In genomic region chr13:99659234-99659633, GRCh38 we compare ENCODE assay signal across 9 cellular contexts. TPM values are rescaled to one million over a fixed set of nuclear protein-coding genes. Genes with fewer than 3 reads are reported as not detected.
DNase-seq lines count a peak whose midpoint lies in the region; ATAC-seq, FAIRE-seq and TF ChIP-seq lines count a peak whose summit lies in the region.
"Had no signal": no experiment of that assay in that cellular context is flagged by ENCODE, and none has a peak within 500 bp of the region (broad histone marks: within the 10 kb centered on the region; RNA-seq: fewer than 3 reads in every experiment).

No MANE protein-coding gene starts in this region.

- TF ChIP-seq POLR2A in GM12891 (IDR thresholded peaks at IDR 0.05; ENCODE audit: low read depth, low read length): no peak

- no peaks in the 10 kb centered on the region for H3F3A ChIP-seq in SK-N-SH (replicated peaks; ENCODE audit: insufficient read depth)

- CTCF ChIA-PET in SK-N-SH (lab: Yijun Ruan, JAX): interaction anchor here (0.6 to 6.5 kb wide), 14 partner anchors 14 to 1523 kb away, joined by 3 to 107 read pairs (median 4); no protein-coding TSS in a partner anchor

- WGBS in SK-N-SH (ENCODE audit: low lambda C conversion rate): 94% methylated on average over 3 of the region's 3 CpGs

- H4K20me1 ChIP-seq in BLaER1 (peaks cover 6% of the 10 kb centered on the region; the same call in 1 of the 2 replicates), SK-N-SH (ENCODE audit: insufficient read depth) (no peaks in the 10 kb centered on the region)

- H3K4me1 ChIP-seq in BLaER1 (peaks cover 26% of the 10 kb centered on the region), iPS-18a (ENCODE audit: control insufficient read depth, low read depth, low read length) (peaks cover 83% of the 10 kb centered on the region), SK-N-SH (ENCODE audit: control insufficient read depth in 1 of 2, insufficient read depth in 2 of 2, low read depth in 1 of 2, low read length in 1 of 2) (peaks cover 5 to 6% of the 10 kb centered on the region in 2 experiments; a peak in 3 of 4 replicates)

- H3K4me2 ChIP-seq in BLaER1: peak overlapping the region; percentile 97
- no peak overlapping the region for H3K4me2 ChIP-seq in SK-N-SH

- H2AFZ ChIP-seq in SK-N-SH (ENCODE audit: low read depth): no peak overlapping the region

- H3K79me2 ChIP-seq in SK-N-SH (ENCODE audit: insufficient read depth): no peaks in the 10 kb centered on the region

- no peaks in the 10 kb centered on the region for H3K9me2 ChIP-seq in SK-N-SH

- TF ChIP-seq RAD21 in SK-N-SH (IDR thresholded peaks at IDR 0.05; ENCODE audit: low read length): no peak

- no peak for DNase-seq in GM12891 (ENCODE audit: insufficient read length, low spot score)
- DNase-seq in NCI-H774 (lab: John Stamatoyannopoulos, UW): peak; percentile 16
- no peak for DNase-seq in SK-N-SH
- DNase-seq in activated CD4-positive, alpha-beta T cell treated with anti-CD3 and anti-CD28 coated beads, Interleukin-2, amount 50 U/mL, for 1 hour: no peak
- DNase-seq: esophagus squamous epithelium had no signal

- no peak for ATAC-seq in HG02870 (IDR thresholded peaks at IDR 0.05; ENCODE audit: unreplicated experiment)
- no peak for ATAC-seq in GM18870 (IDR thresholded peaks at IDR 0.05; ENCODE audit: unreplicated experiment)

- no peaks in the 10 kb centered on the region for H3K9me3 ChIP-seq in BLaER1
- no peaks in the 10 kb centered on the region for H3K9me3 ChIP-seq in iPS-18a (ENCODE audit: control insufficient read depth, low read depth, low read length)
- H3K9me3 ChIP-seq in SK-N-SH: no peaks in the 10 kb centered on the region
- H3K9me3 ChIP-seq: esophagus squamous epithelium had no signal

- no peak for FAIRE-seq in GM12891 (lab: Jason Lieb, UNC)

- H3K27ac ChIP-seq in BLaER1: no peak overlapping the region
- peak overlapping the region; percentile 77 for H3K27ac ChIP-seq in iPS-18a (ENCODE audit: low read length)
- H3K27ac ChIP-seq in SK-N-SH (ENCODE audit: low read depth in 2 of 2, low read length in 1 of 2): no peak overlapping the region

- POLR2A ChIA-PET in SK-N-SH (lab: Yijun Ruan, JAX): no interaction called here

- H3K4me3 ChIP-seq in BLaER1 (no peak overlapping the region), iPS-18a (ENCODE audit: low read length) (peak overlapping the region; percentile 54), SK-N-SH (ENCODE audit: low read depth in 2 of 2, low read length in 1 of 2) (no peak overlapping the region)

- H3K36me3 ChIP-seq in BLaER1 (no peaks in the 10 kb centered on the region), iPS-18a (ENCODE audit: control insufficient read depth, low read depth, low read length) (no peaks in the 10 kb centered on the region), SK-N-SH (replicated peaks in 1 of 2; ENCODE audit: control insufficient read depth in 1 of 2, insufficient read depth in 2 of 2, low read length in 1 of 2) (no peaks in the 10 kb centered on the region)
- H3K36me3 ChIP-seq: esophagus squamous epithelium had no signal

- H3K9ac ChIP-seq in BLaER1 (no peak overlapping the region), iPS-18a (ENCODE audit: low read length) (peak overlapping the region; percentile 68), SK-N-SH (no peak overlapping the region)

- H3K27me3 ChIP-seq in BLaER1 (peaks cover 22% of the 10 kb centered on the region), iPS-18a (ENCODE audit: control insufficient read depth, insufficient read depth, low read length) (no peaks in the 10 kb centered on the region), SK-N-SH (ENCODE audit: insufficient read depth) (peaks cover 13% of the 10 kb centered on the region; the same call in 1 of the 2 replicates)
- H3K27me3 ChIP-seq: esophagus squamous epithelium had no signal

- TF ChIP-seq EP300 in SK-N-SH (IDR thresholded peaks at IDR 0.05; ENCODE audit: borderline replicate concordance in 1 of 2, low read depth in 1 of 2, low read length in 1 of 2): no peak

- TF ChIP-seq CTCF in SK-N-SH (IDR thresholded peaks at IDR 0.05): no peak

TF ChIP-seq in GM12891, 5 proteins besides CTCF, POLR2A, EP300 and RAD21:
- TF ChIP-seq SPI1 (IDR thresholded peaks at IDR 0.05; ENCODE audit: low read depth, low read length): peak; percentile 28; the same call in 1 of the 2 replicates
- TF ChIP-seq POLR2AphosphoS5 (IDR thresholded peaks at IDR 0.05; ENCODE audit: low read depth, low read length): no peak

TF ChIP-seq in SK-N-SH, 30 proteins besides CTCF, POLR2A, EP300 and RAD21:
- no peak for TF ChIP-seq EZH2phosphoT487 (IDR thresholded peaks at IDR 0.05; ENCODE audit: borderline replicate concordance, low read depth)
- no peak for TF ChIP-seq IRF3 (IDR thresholded peaks at IDR 0.05; ENCODE audit: low read depth, low read length)
- TF ChIP-seq RXRA (IDR thresholded peaks at IDR 0.05; ENCODE audit: borderline replicate concordance, low read depth): no peak
- no peak for TF ChIP-seq FOXJ3 (CRISPR knock-in tag; IDR thresholded peaks at IDR 0.05)
- TF ChIP-seq TAF1 (IDR thresholded peaks at IDR 0.05; ENCODE audit: borderline replicate concordance, low read depth, low read length): no peak
- TF ChIP-seq USF1 (IDR thresholded peaks at IDR 0.05; ENCODE audit: borderline replicate concordance, low read depth): no peak
- TF ChIP-seq ELF1 (IDR thresholded peaks at IDR 0.05): no peak

RNA-seq across cellular contexts. Expression of gene CLYBL, which starts 52.7 kb away (rescaled TPM):
- 15.0 TPM for polyA plus RNA-seq in GM12891 (2012; ENCODE audit: low read depth, missing spikeins)
- polyA plus RNA-seq in SK-N-SH (2012; rRNA removed): 4.7 and 6.3 TPM in 2 replicates
- polyA plus RNA-seq in SK-N-SH (2012; cell fraction: cytosol; rRNA removed): 5.5 and 6.3 TPM in 2 replicates
- polyA plus RNA-seq in SK-N-SH (2012; cell fraction: nucleus; rRNA removed): 5.0 and 7.8 TPM in 2 replicates
